9 cellular contexts compared by ENCODE assay signal in the genomic region with DNA sequence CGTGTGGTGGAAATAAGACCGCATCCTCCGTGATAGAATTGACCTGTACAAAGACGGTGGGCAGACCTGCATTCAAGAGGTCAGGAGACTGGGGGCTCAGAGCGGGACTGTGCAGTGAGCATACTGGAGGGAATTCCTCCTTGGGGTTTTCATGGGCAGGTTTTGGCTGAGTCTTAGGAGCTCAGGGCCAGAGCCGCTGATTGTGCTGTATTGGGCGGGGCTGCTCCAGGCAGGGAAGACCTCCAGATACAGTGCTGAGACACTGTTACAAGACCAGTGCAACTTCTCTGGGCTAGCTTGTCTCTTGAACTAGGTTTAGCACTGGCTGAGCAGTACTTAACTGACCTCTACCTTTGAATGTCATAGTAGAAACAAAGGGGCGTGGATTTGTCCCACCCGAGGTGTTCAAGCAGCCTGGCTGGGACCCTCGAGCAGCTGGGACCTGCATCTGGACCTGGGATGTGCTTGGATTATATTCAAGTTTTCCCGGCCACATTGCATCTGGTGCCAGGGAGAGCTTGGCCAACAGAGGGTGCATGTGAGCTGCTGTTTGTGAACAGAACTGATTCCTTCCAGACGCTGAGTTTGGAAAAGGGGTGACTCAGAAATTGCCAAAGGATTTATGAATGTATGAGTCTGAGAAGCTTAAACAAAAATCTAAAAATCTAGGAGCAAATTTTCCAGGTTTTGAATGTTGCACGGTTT. TPM values are rescaled to one million over a fixed set of nuclear protein-coding genes. Genes with fewer than 3 reads are reported as not detected.
DNase-seq lines count a peak whose midpoint lies in the region; ATAC-seq and TF ChIP-seq lines count a peak whose summit lies in the region.
"Had no signal": no experiment of that assay in that cellular context is flagged by ENCODE, and none has a peak within 500 bp of the region (broad histone marks: within the 10 kb centered on the region; RNA-seq: fewer than 3 reads in every experiment).

No MANE protein-coding gene starts in this region.

- H3K9me3 Mint-ChIP-seq in GM23338, result no peaks in the 10 kb centered on the region
- no peaks in the 10 kb centered on the region for H3K9me3 Mint-ChIP-seq in osteocyte (ENCODE audit: unreplicated experiment)

- peaks cover 4% of the 10 kb centered on the region; the same call in 1 of the 2 replicates for H4K20me1 ChIP-seq in GM23338 (replicated peaks; ENCODE audit: insufficient read depth)

- no peaks in the 10 kb centered on the region for H3K9me2 ChIP-seq in GM23338 (ENCODE audit: insufficient read depth)

- peak; percentile 88 for ATAC-seq in GM23338
- peak; percentile 96 for ATAC-seq in SK-N-SH treated with all-trans-retinoic acid at 6 μM for 48 hours
- no peak for ATAC-seq in GM18517 (IDR thresholded peaks at IDR 0.05; ENCODE audit: unreplicated experiment)

- H3K27ac ChIP-seq in GM23338 (ENCODE audit: low read depth), result 0 out of 2 replicates have a peak overlapping the region, but pooled peaks have one; percentile 50
- H3K27ac ChIP-seq: epithelial cell of prostate had no signal

- no peak overlapping the region for H3K27ac Mint-ChIP-seq in GM23338
- no peak overlapping the region for H3K27ac Mint-ChIP-seq in osteocyte (ENCODE audit: unreplicated experiment)

- H3K4me2 ChIP-seq in GM23338, result no peak overlapping the region

- H3K27me3 ChIP-seq in GM23338 (ENCODE audit: insufficient read depth), result no peaks in the 10 kb centered on the region

- H2AFZ ChIP-seq in GM23338, result no peak overlapping the region

- TF ChIP-seq CTCF in GM23338 (conservative IDR thresholded peaks at IDR 0.05; ENCODE audit: low read depth in 2 of 2) (peak; percentile 70 to 76), foreskin fibroblast (IDR thresholded peaks at IDR 0.05; ENCODE audit: low read depth, low read length) (peak; percentile 98), osteocyte (IDR thresholded peaks at IDR 0.05) (peak; percentile 81)

- no peaks in the 10 kb centered on the region for H3K79me2 ChIP-seq in GM23338 (replicated peaks; ENCODE audit: insufficient read depth)

- H3K36me3 Mint-ChIP-seq in GM23338 (ENCODE audit: low read depth), result peaks cover 80% of the 10 kb centered on the region
- peaks cover 57% of the 10 kb centered on the region for H3K36me3 Mint-ChIP-seq in osteocyte (ENCODE audit: unreplicated experiment)

- H3F3A ChIP-seq in GM23338 (replicated peaks; ENCODE audit: low read depth), result 0 out of 2 replicates have a peak, but pooled peaks cover 3% of the 10 kb centered on the region

- H3K36me3 ChIP-seq in GM23338 (ENCODE audit: insufficient read depth), result peaks cover 39% of the 10 kb centered on the region

- H3K4me3 Mint-ChIP-seq in GM23338 (no peak overlapping the region), osteocyte (ENCODE audit: unreplicated experiment) (no peak overlapping the region)

- no peaks in the 10 kb centered on the region for H3K4me1 ChIP-seq in GM23338 (ENCODE audit: insufficient read depth)

- in situ Hi-C loops in ACHN (cut with HindIII; ENCODE audit: low pct_ligation_motif_present, low pct_unique_long_range_greater_than_20kb, low sequenced_read_pairs), result no loop called here

- H3K27me3 Mint-ChIP-seq in GM23338 (ENCODE audit: insufficient read depth, low read depth, poor library complexity) (no peaks in the 10 kb centered on the region), osteocyte (ENCODE audit: unreplicated experiment) (no peaks in the 10 kb centered on the region)

- no peaks in the 10 kb centered on the region for H3K4me1 Mint-ChIP-seq in GM23338
- H3K4me1 Mint-ChIP-seq in osteocyte (ENCODE audit: unreplicated experiment), result no peaks in the 10 kb centered on the region

- H3K4me3 ChIP-seq in GM23338, result no peak overlapping the region
- no peak overlapping the region for H3K4me3 ChIP-seq in foreskin fibroblast (ENCODE audit: low read depth in 1 of 2, low read length in 2 of 2)

- DNase-seq in ACHN (peak; percentile 44), GM23338 (ENCODE audit: low spot score) (peak; percentile 71), foreskin fibroblast (peak; percentile 85 to 95), osteocyte (ENCODE audit: extremely low spot score, unreplicated experiment) (peak; percentile 84), GF-D8 (lab: John Stamatoyannopoulos, UW) (no peak), NCI-H2107 (lab: John Stamatoyannopoulos, UW) (no peak)

TF ChIP-seq in GM23338, 12 proteins besides CTCF, POLR2A, EP300 and RAD21 (continues in another document):
- TF ChIP-seq EZH2phosphoT487 (IDR thresholded peaks at IDR 0.05; ENCODE audit: unreplicated experiment) (no peak), STAT1 (IDR thresholded peaks at IDR 0.05; ENCODE audit: unreplicated experiment) (no peak)
- TF ChIP-seq, protein P1, sequence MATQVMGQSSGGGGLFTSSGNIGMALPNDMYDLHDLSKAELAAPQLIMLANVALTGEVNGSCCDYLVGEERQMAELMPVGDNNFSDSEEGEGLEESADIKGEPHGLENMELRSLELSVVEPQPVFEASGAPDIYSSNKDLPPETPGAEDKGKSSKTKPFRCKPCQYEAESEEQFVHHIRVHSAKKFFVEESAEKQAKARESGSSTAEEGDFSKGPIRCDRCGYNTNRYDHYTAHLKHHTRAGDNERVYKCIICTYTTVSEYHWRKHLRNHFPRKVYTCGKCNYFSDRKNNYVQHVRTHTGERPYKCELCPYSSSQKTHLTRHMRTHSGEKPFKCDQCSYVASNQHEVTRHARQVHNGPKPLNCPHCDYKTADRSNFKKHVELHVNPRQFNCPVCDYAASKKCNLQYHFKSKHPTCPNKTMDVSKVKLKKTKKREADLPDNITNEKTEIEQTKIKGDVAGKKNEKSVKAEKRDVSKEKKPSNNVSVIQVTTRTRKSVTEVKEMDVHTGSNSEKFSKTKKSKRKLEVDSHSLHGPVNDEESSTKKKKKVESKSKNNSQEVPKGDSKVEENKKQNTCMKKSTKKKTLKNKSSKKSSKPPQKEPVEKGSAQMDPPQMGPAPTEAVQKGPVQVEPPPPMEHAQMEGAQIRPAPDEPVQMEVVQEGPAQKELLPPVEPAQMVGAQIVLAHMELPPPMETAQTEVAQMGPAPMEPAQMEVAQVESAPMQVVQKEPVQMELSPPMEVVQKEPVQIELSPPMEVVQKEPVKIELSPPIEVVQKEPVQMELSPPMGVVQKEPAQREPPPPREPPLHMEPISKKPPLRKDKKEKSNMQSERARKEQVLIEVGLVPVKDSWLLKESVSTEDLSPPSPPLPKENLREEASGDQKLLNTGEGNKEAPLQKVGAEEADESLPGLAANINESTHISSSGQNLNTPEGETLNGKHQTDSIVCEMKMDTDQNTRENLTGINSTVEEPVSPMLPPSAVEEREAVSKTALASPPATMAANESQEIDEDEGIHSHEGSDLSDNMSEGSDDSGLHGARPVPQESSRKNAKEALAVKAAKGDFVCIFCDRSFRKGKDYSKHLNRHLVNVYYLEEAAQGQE (IDR thresholded peaks at IDR 0.05; ENCODE audit: unreplicated experiment), result no peak

TF ChIP-seq in SK-N-SH treated with all-trans-retinoic acid at 6 μM for 48 hours, 23 proteins besides CTCF, POLR2A, EP300 and RAD21 (continues in another document):
- TF ChIP-seq RARB (CRISPR knock-in tag; IDR thresholded peaks at IDR 0.05) (no peak), POU6F1 (CRISPR knock-in tag; IDR thresholded peaks at IDR 0.05; ENCODE audit: borderline replicate concordance, low read depth) (no peak), ZFP30 (CRISPR knock-in tag; IDR thresholded peaks at IDR 0.05) (no peak), OSR1 (CRISPR knock-in tag; IDR thresholded peaks at IDR 0.05) (no peak), ZFP3 (CRISPR knock-in tag; IDR thresholded peaks at IDR 0.05) (no peak), ESRRG (CRISPR knock-in tag; IDR thresholded peaks at IDR 0.05) (no peak), TOX (CRISPR knock-in tag; IDR thresholded peaks at IDR 0.05; ENCODE audit: borderline replicate concordance) (no peak), SNAI2 (CRISPR knock-in tag; IDR thresholded peaks at IDR 0.05) (no peak), ISL1 (CRISPR knock-in tag; IDR thresholded peaks at IDR 0.05) (no peak), ARNTL (CRISPR knock-in tag; IDR thresholded peaks at IDR 0.05; ENCODE audit: borderline replicate concordance, low read depth) (no peak)
- TF ChIP-seq, protein P2, sequence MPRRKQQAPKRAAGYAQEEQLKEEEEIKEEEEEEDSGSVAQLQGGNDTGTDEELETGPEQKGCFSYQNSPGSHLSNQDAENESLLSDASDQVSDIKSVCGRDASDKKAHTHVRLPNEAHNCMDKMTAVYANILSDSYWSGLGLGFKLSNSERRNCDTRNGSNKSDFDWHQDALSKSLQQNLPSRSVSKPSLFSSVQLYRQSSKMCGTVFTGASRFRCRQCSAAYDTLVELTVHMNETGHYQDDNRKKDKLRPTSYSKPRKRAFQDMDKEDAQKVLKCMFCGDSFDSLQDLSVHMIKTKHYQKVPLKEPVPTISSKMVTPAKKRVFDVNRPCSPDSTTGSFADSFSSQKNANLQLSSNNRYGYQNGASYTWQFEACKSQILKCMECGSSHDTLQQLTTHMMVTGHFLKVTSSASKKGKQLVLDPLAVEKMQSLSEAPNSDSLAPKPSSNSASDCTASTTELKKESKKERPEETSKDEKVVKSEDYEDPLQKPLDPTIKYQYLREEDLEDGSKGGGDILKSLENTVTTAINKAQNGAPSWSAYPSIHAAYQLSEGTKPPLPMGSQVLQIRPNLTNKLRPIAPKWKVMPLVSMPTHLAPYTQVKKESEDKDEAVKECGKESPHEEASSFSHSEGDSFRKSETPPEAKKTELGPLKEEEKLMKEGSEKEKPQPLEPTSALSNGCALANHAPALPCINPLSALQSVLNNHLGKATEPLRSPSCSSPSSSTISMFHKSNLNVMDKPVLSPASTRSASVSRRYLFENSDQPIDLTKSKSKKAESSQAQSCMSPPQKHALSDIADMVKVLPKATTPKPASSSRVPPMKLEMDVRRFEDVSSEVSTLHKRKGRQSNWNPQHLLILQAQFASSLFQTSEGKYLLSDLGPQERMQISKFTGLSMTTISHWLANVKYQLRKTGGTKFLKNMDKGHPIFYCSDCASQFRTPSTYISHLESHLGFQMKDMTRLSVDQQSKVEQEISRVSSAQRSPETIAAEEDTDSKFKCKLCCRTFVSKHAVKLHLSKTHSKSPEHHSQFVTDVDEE (CRISPR knock-in tag; IDR thresholded peaks at IDR 0.05), result no peak

RNA-seq across cellular contexts. Expression of gene SLC22A1, which starts 33.4 kb away (rescaled TPM):
- total RNA-seq in GM23338 (2014; rRNA removed; shearing (Covaris generic)), result 0.10 TPM in 1 of 2 replicates, not detected in the other
- 0.59 and 0.65 TPM in 2 replicates for polyA plus RNA-seq in GM23338 (2016; fragmentation: Nextera tagmentation; extraction: Ambion mirVana)
- 1.0 and 1.5 TPM in 2 replicates for total RNA-seq in osteocyte

Comparison
In these comparisons a context has a peak if more than half of its experiments do, and no peak if none do; other contexts are left out.
1. DNase-seq: peak in ACHN (single experiment), GM23338 (single experiment), foreskin fibroblast (2 of 2) and osteocyte (single experiment); none in GF-D8 (single experiment) and NCI-H2107 (single experiment).
2. Peak in every context shown above with its lines, with median percentiles within 50 percentile points of each other: CTCF ChIP-seq.